In genomic region chr7:77702451-77703219, GRCh38 we compare ENCODE assay signal across 11 cellular contexts. TPM values are rescaled to one million over a fixed set of nuclear protein-coding genes. Genes with fewer than 3 reads are reported as not detected.
DNase-seq lines count a peak whose midpoint lies in the region; ATAC-seq and TF ChIP-seq lines count a peak whose summit lies in the region.
"Had no signal": no experiment of that assay in that cellular context is flagged by ENCODE, and none has a peak within 500 bp of the region (broad histone marks: within the 10 kb centered on the region; RNA-seq: fewer than 3 reads in every experiment).

No MANE protein-coding gene starts in this region.

- H3K4me1 ChIP-seq in DOHH2 (ENCODE audit: control insufficient read depth, low read length) (peaks cover 47% of the 10 kb centered on the region), gastroesophageal sphincter (peaks cover 0 to 78% (median 9%) of the 10 kb centered on the region in 3 donors)

- intact Hi-C loops in activated B cell treated with CpG ODN at 0.5 μM for 24 hours (cut with micrococcal nuclease): no loop called here

- H3K9me3 Mint-ChIP-seq in activated B cell treated with CpG ODN at 0.5 μM for 24 hours: no peaks in the 10 kb centered on the region
- no peaks in the 10 kb centered on the region for H3K9me3 Mint-ChIP-seq in mesothelial cell of epicardium

- DNase-seq in AG10803 (ENCODE audit: low read depth): peak; percentile 8
- no peak for DNase-seq in activated B cell treated with CpG ODN at 0.5 μM for 24 hours
- no peak for DNase-seq in mesothelial cell of epicardium (ENCODE audit: low spot score in 2 of 2, unreplicated experiment in 2 of 2)
- DNase-seq in NCI-H146 treated with DMSO at 0.1 percent for 48 hours (lab: John Stamatoyannopoulos, UW; ENCODE audit: unreplicated experiment): no peak
- no peak for DNase-seq in HEK293T (ENCODE audit: extremely low spot score)
- no peak for DNase-seq in Kasumi-1 (lab: John Stamatoyannopoulos, UW)
- DNase-seq: colonic mucosa, Karpas-422, NCI-H2107 had no signal

- peaks cover 9% of the 10 kb centered on the region for H3K36me3 Mint-ChIP-seq in activated B cell treated with CpG ODN at 0.5 μM for 24 hours (ENCODE audit: low read depth)
- peaks cover 9% of the 10 kb centered on the region for H3K36me3 Mint-ChIP-seq in mesothelial cell of epicardium

- WGBS in gastroesophageal sphincter (ENCODE audit: low coverage in 1 of 2), 2 donors: 69 to 71% methylated on average over 3 to 4 of the region's 4 CpGs

- peaks cover 14% of the 10 kb centered on the region for H3F3A ChIP-seq in DOHH2 (ENCODE audit: control insufficient read depth, insufficient read depth)

- no peak overlapping the region for H3K4me3 ChIP-seq in AG10803 (ENCODE audit: low read length)
- no peak overlapping the region for H3K4me3 ChIP-seq in DOHH2 (ENCODE audit: low read length)
- H3K4me3 ChIP-seq in gastroesophageal sphincter: no peak overlapping the region
- H3K4me3 ChIP-seq: colonic mucosa had no signal

- POLR2A ChIA-PET in activated B cell treated with CpG ODN at 0.5 μM for 24 hours (lab: Charles Lee) (interaction anchor here (0.5 to 0.8 kb wide), 4 partner anchors 17 to 205 kb away, joined by 4 to 17 read pairs (median 6); no protein-coding TSS in a partner anchor), HEK293T (lab: Yijun Ruan, JAX) (interaction anchor here (0.6 kb wide), 1 partner anchor 26 kb away, joined by 3 read pairs; no protein-coding TSS in a partner anchor)

- no peak for ATAC-seq in activated B cell treated with CpG ODN at 0.5 μM for 24 hours (ENCODE audit: low read depth)
- no peak for ATAC-seq in gastroesophageal sphincter

- CTCF ChIA-PET in activated B cell treated with CpG ODN at 0.5 μM for 24 hours (lab: Charles Lee) (interaction anchor here (0.6 kb wide), 1 partner anchor 290 kb away, joined by 3 read pairs; no protein-coding TSS in a partner anchor), HEK293T (lab: Yijun Ruan, JAX) (interaction anchor here (0.6 kb wide), 1 partner anchor 47 kb away, joined by 4 read pairs; no protein-coding TSS in a partner anchor)

- H3K4me3 Mint-ChIP-seq in activated B cell treated with CpG ODN at 0.5 μM for 24 hours: no peak overlapping the region
- H3K4me3 Mint-ChIP-seq in mesothelial cell of epicardium: no peak overlapping the region

- TF ChIP-seq EP300 in gastroesophageal sphincter (IDR thresholded peaks at IDR 0.05): no peak

- H3K4me1 Mint-ChIP-seq in activated B cell treated with CpG ODN at 0.5 μM for 24 hours (peaks cover 56% of the 10 kb centered on the region), mesothelial cell of epicardium (peaks cover 23% of the 10 kb centered on the region)

- peak overlapping the region; percentile 2 for H3K27ac Mint-ChIP-seq in activated B cell treated with CpG ODN at 0.5 μM for 24 hours
- H3K27ac Mint-ChIP-seq in mesothelial cell of epicardium: peak overlapping the region; percentile 22

- no peaks in the 10 kb centered on the region for H3K9me3 ChIP-seq in DOHH2 (ENCODE audit: control insufficient read depth, insufficient read depth, low read length)
- H3K9me3 ChIP-seq in gastroesophageal sphincter: no peaks in the 10 kb centered on the region
- H3K9me3 ChIP-seq: colonic mucosa had no signal

- H3K9me2 ChIP-seq in DOHH2 (replicated peaks; ENCODE audit: control insufficient read depth, low read length): no peaks in the 10 kb centered on the region

- no peak for TF ChIP-seq POLR2A in gastroesophageal sphincter (IDR thresholded peaks at IDR 0.05)

- peaks cover 100% of the 10 kb centered on the region for H3K79me2 ChIP-seq in DOHH2 (ENCODE audit: control insufficient read depth, low read length)

- no peak overlapping the region for H3K27ac ChIP-seq in DOHH2 (ENCODE audit: low read depth, low read length)
- peak overlapping the region in 2 of 4 donors; percentile 53 to 99 for H3K27ac ChIP-seq in gastroesophageal sphincter
- H3K27ac ChIP-seq: colonic mucosa had no signal

- H3K27me3 ChIP-seq in DOHH2 (ENCODE audit: control insufficient read depth, low read length) (no peaks in the 10 kb centered on the region), gastroesophageal sphincter (no peaks in the 10 kb centered on the region)
- H3K27me3 ChIP-seq: colonic mucosa had no signal

- H3K36me3 ChIP-seq in DOHH2 (ENCODE audit: control insufficient read depth, low read length) (peaks cover 63% of the 10 kb centered on the region), gastroesophageal sphincter (peaks cover 0 to 5% of the 10 kb centered on the region in 2 donors)
- H3K36me3 ChIP-seq: colonic mucosa had no signal

- TF ChIP-seq CTCF in AG10803 (conservative IDR thresholded peaks at IDR 0.05; ENCODE audit: low read length) (no peak), DOHH2 (IDR thresholded peaks at IDR 0.05; ENCODE audit: low read depth, low read length, poor library complexity, severe bottlenecking) (no peak), activated B cell treated with CpG ODN at 0.5 μM for 24 hours (IDR thresholded peaks at IDR 0.05) (no peak), mesothelial cell of epicardium (IDR thresholded peaks at IDR 0.05; ENCODE audit: unreplicated experiment) (no peak), gastroesophageal sphincter (IDR thresholded peaks at IDR 0.05) (no peak)

- 0 out of 2 replicates have a peak overlapping the region, but pooled peaks have one; percentile 6 for H3K4me2 ChIP-seq in DOHH2 (ENCODE audit: low read length)

- H3K27me3 Mint-ChIP-seq in activated B cell treated with CpG ODN at 0.5 μM for 24 hours (no peaks in the 10 kb centered on the region), mesothelial cell of epicardium (ENCODE audit: low read depth) (no peaks in the 10 kb centered on the region)

- H4K20me1 ChIP-seq in DOHH2 (ENCODE audit: control insufficient read depth, insufficient read depth, low read depth, low read length): peaks cover 39% of the 10 kb centered on the region

TF ChIP-seq in HEK293T, 16 proteins besides CTCF, POLR2A, EP300 and RAD21:
- no peak for TF ChIP-seq FOXK2 (IDR thresholded peaks at IDR 0.05)
- TF ChIP-seq PKNOX1 (IDR thresholded peaks at IDR 0.05): no peak
- TF ChIP-seq TARDBP (IDR thresholded peaks at IDR 0.05): no peak
- TF ChIP-seq SP1 (IDR thresholded peaks at IDR 0.05): no peak
- no peak for TF ChIP-seq FOXA1 (IDR thresholded peaks at IDR 0.05)
TF ChIP-seq in HEK293T: peak in this region for 0.

RNA-seq across cellular contexts. Expression of gene RSBN1L, which starts 6.4 kb away (rescaled TPM):
- total RNA-seq in activated B cell treated with CpG ODN at 0.5 μM for 24 hours (24.5 and 25.9 TPM in 2 replicates), mesothelial cell of epicardium (23.4 to 26.7 TPM (median 26.5 TPM) in 3 replicates), gastroesophageal sphincter (10 to 100 TPM; 18.7 to 40.8 (median 25.9) TPM)
